ENCODE assay signal across 21 cellular contexts in the genomic region with DNA sequence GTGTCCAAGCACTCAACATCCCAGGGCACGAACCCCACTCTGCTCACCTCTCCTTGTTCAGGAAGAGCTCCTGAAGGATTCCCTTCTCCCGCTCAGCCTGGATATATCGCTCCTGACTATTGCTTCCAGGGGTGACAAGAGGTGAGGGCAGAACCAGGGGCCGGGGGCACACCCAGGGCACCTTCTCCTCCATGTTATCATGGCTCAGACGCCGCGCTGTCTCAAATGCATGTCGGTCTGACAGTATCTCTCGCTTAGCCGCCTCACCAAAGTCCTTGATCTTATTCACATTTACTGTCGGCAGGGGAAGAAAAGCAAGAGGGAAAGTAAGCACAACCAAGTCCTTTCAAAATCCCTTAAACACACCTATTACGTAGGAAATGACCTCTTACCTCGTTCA.
"Had no signal": no experiment of that assay in that cellular context is flagged by ENCODE, and none has a peak within 500 bp of the region (broad histone marks: within the 10 kb centered on the region; RNA-seq: fewer than 3 reads in every experiment).

No MANE protein-coding gene starts in this region.

- DNase-seq: activated CD4-positive, alpha-beta T cell treated with anti-CD3 and anti-CD28 coated beads, Interleukin-2, amount 50 U/mL, for 1 hour; activated CD8-positive, alpha-beta memory T cell treated with anti-CD3 and anti-CD28 coated beads for 24 hours; amygdala; body of pancreas; cortex of kidney; effector CD8-positive, alpha-beta T cell; foreskin keratinocyte; left cardiac atrium; midbrain; SK-N-SH; stimulated activated CD4-positive, alpha-beta T cell treated with anti-CD3 and anti-CD28 coated beads, Interleukin-15, amount 100 ng/mL, for 24 hours; stimulated activated CD4-positive, alpha-beta T cell treated with anti-CD3 and anti-CD28 coated beads, Interleukin-4, amount 100 ng/mL, for 1 hour; stimulated activated naive CD4-positive, alpha-beta T cell treated with Interleukin-2 at 50 U/mL for 16 hours; T-cell; T-helper 9 cell; trophoblast cell had no signal

- H3K27me3 Mint-ChIP-seq: central memory CD8-positive, alpha-beta T cell; T-cell had no signal

- ATAC-seq: activated CD4-positive, CD25-positive, alpha-beta regulatory T cell treated with anti-CD3 and anti-CD28 coated beads, Interleukin-2, amount 50 U/mL, for 24 hours; activated naive CD4-positive, alpha-beta T cell treated with anti-CD3 and anti-CD28 coated beads, Interleukin-2, amount 50 U/mL, for 72 hours; body of pancreas; foreskin keratinocyte; left cardiac atrium; T-cell had no signal

- H3K4me1 ChIP-seq: body of pancreas, foreskin keratinocyte, suprapubic skin had no signal

- H3K4me3 ChIP-seq: body of pancreas, lung, suprapubic skin had no signal

- H3K9ac ChIP-seq: SK-N-SH had no signal

- H3K9me3 ChIP-seq: body of pancreas, SK-N-SH, suprapubic skin had no signal

- H3K4me3 Mint-ChIP-seq: central memory CD8-positive, alpha-beta T cell; T-cell had no signal

- H3K4me2 ChIP-seq: SK-N-SH had no signal

- H3K27me3 ChIP-seq: body of pancreas, foreskin keratinocyte, suprapubic skin had no signal

- H3K9me3 Mint-ChIP-seq: activated naive CD4-positive, alpha-beta T cell treated with anti-CD3 and anti-CD28 coated beads, Interleukin-2, amount 50 U/mL, for 72 hours; central memory CD8-positive, alpha-beta T cell; T-cell had no signal

- H3K27ac ChIP-seq: body of pancreas, foreskin keratinocyte, suprapubic skin had no signal

- H3K27ac Mint-ChIP-seq: activated naive CD4-positive, alpha-beta T cell treated with anti-CD3 and anti-CD28 coated beads, Interleukin-2, amount 50 U/mL, for 72 hours had no signal
